ENCODE assay signal across 12 cellular contexts in genomic region chr1:202165267-202165941, GRCh38. TPM values are rescaled to one million over a fixed set of nuclear protein-coding genes. Genes with fewer than 3 reads are reported as not detected.
DNase-seq lines count a peak whose midpoint lies in the region; ATAC-seq and TF ChIP-seq lines count a peak whose summit lies in the region.
"Had no signal": no experiment of that assay in that cellular context is flagged by ENCODE, and none has a peak within 500 bp of the region (broad histone marks: within the 10 kb centered on the region; RNA-seq: fewer than 3 reads in every experiment).

No MANE protein-coding gene starts in this region.

- 75 to 82% (median 79%) methylated on average over 15 to 20 of the region's 20 CpGs for WGBS in spleen, 5 donors

- DNase-seq in CD4-positive, CD25-positive, alpha-beta regulatory T cell, result no peak
- DNase-seq in WTC11 (ENCODE audit: low spot score) (no peak), spleen (no peak), KBM-7 (no peak), NCI-H748 (lab: John Stamatoyannopoulos, UW; ENCODE audit: unreplicated experiment) (no peak), NCI-H82 treated with DMSO at 0.1 percent for 48 hours (lab: John Stamatoyannopoulos, UW; ENCODE audit: unreplicated experiment) (no peak)
- peak; percentile 28 for DNase-seq in activated naive CD4-positive, alpha-beta T cell treated with anti-CD3 and anti-CD28 coated beads, Interleukin-2, amount 50 U/mL, for 16 hours
- DNase-seq: NCI-H1694, pancreas had no signal

- no peaks in the 10 kb centered on the region for H3K9me3 Mint-ChIP-seq in CD4-positive, CD25-positive, alpha-beta regulatory T cell
- H3K9me3 Mint-ChIP-seq in WTC11, result no peaks in the 10 kb centered on the region

- peaks cover 59% of the 10 kb centered on the region for H3K4me1 ChIP-seq in CD4-positive, CD25-positive, alpha-beta regulatory T cell (ENCODE audit: control insufficient read depth, insufficient read depth, low read length, poor library complexity, severe bottlenecking)
- peaks cover 47 to 71% (median 57%) of the 10 kb centered on the region in 6 donors for H3K4me1 ChIP-seq in spleen
- H3K4me1 ChIP-seq: pancreas had no signal

- no peaks in the 10 kb centered on the region for H3K36me3 ChIP-seq in CD4-positive, CD25-positive, alpha-beta regulatory T cell (ENCODE audit: control insufficient read depth, insufficient read depth, low read length)
- no peaks in the 10 kb centered on the region for H3K36me3 ChIP-seq in spleen
- H3K36me3 ChIP-seq: pancreas had no signal

- TF ChIP-seq POLR2A in spleen (IDR thresholded peaks at IDR 0.05), result no peak

- POLR2A ChIA-PET in WTC11 (lab: Charles Lee), result no interaction called here

- no peak for ATAC-seq in CD4-positive, CD25-positive, alpha-beta regulatory T cell (ENCODE audit: low read depth in 2 of 2)
- peak; percentile 46 for ATAC-seq in WTC11
- no peak for ATAC-seq in GM21526 (IDR thresholded peaks at IDR 0.05; ENCODE audit: low FRiP score, unreplicated experiment)

- H3K4me1 Mint-ChIP-seq in CD4-positive, CD25-positive, alpha-beta regulatory T cell, result peaks cover 0 to 67% (median 33%) of the 10 kb centered on the region in 4 donors
- peaks cover 36% of the 10 kb centered on the region for H3K4me1 Mint-ChIP-seq in WTC11

- CTCF ChIA-PET in WTC11 (lab: Charles Lee), result interaction anchor here (0.9 to 6.0 kb wide), 9 partner anchors 8 to 72 kb away, joined by 3 to 73 read pairs (median 5); partner anchors contain the start of gene LGR6

- H3K4me3 ChIP-seq in CD4-positive, CD25-positive, alpha-beta regulatory T cell (ENCODE audit: low read depth, low read length), result peak overlapping the region; percentile 34
- peak overlapping the region in 2 of 8 donors; percentile 15 to 32 for H3K4me3 ChIP-seq in spleen
- H3K4me3 ChIP-seq: pancreas had no signal

- in situ Hi-C loops in KBM-7 (cut with MboI; ENCODE audit: low pct_unique_long_range_greater_than_20kb, low sequenced_read_pairs), result no loop called here

- H3K27ac ChIP-seq in CD4-positive, CD25-positive, alpha-beta regulatory T cell (ENCODE audit: insufficient read depth, low read length, poor library complexity, severe bottlenecking), result peak overlapping the region; percentile 62
- peak overlapping the region in 7 of 8 donors; percentile 55 to 96 (median 93) for H3K27ac ChIP-seq in spleen
- H3K27ac ChIP-seq: pancreas had no signal

- TF ChIP-seq CTCF in WTC11 (IDR thresholded peaks at IDR 0.05), result no peak
- TF ChIP-seq CTCF in spleen (IDR thresholded peaks at IDR 0.05 in 8 of 11, conservative IDR thresholded peaks at IDR 0.05 in 3 of 11), result no peak

- H3K9me3 ChIP-seq in CD4-positive, CD25-positive, alpha-beta regulatory T cell (ENCODE audit: control insufficient read depth in 2 of 2, low read length in 2 of 2), result no peaks in the 10 kb centered on the region
- no peaks in the 10 kb centered on the region for H3K9me3 ChIP-seq in spleen
- H3K9me3 ChIP-seq: pancreas had no signal

- peak overlapping the region; percentile 82 to 96 (median 90) for H3K27ac Mint-ChIP-seq in CD4-positive, CD25-positive, alpha-beta regulatory T cell
- H3K27ac Mint-ChIP-seq in WTC11, result no peak overlapping the region

- peak overlapping the region; percentile 70 to 90 (median 78) for H3K4me3 Mint-ChIP-seq in CD4-positive, CD25-positive, alpha-beta regulatory T cell
- no peak overlapping the region for H3K4me3 Mint-ChIP-seq in WTC11

- intact Hi-C loops in spleen (cut with DNase I; ENCODE audit: low total_unique reads), result no loop called here

- no peaks in the 10 kb centered on the region for H3K36me3 Mint-ChIP-seq in CD4-positive, CD25-positive, alpha-beta regulatory T cell
- no peaks in the 10 kb centered on the region for H3K36me3 Mint-ChIP-seq in WTC11

- H3K27me3 ChIP-seq in CD4-positive, CD25-positive, alpha-beta regulatory T cell (ENCODE audit: control insufficient read depth, insufficient read depth, low read length), result no peaks in the 10 kb centered on the region
- no peaks in the 10 kb centered on the region for H3K27me3 ChIP-seq in spleen (replicated peaks in 1 of 7)
- H3K27me3 ChIP-seq: pancreas had no signal

- peaks cover 4% of the 10 kb centered on the region for H3K27me3 Mint-ChIP-seq in CD4-positive, CD25-positive, alpha-beta regulatory T cell
- H3K27me3 Mint-ChIP-seq in WTC11 (ENCODE audit: low read depth), result no peaks in the 10 kb centered on the region; the same call in 1 of the 2 replicates

TF ChIP-seq in WTC11, 78 proteins besides CTCF, POLR2A, EP300 and RAD21 (continues in another document):
- no peak for TF ChIP-seq NFATC4 (CRISPR knock-in tag; IDR thresholded peaks at IDR 0.05)
- TF ChIP-seq, protein P1, sequence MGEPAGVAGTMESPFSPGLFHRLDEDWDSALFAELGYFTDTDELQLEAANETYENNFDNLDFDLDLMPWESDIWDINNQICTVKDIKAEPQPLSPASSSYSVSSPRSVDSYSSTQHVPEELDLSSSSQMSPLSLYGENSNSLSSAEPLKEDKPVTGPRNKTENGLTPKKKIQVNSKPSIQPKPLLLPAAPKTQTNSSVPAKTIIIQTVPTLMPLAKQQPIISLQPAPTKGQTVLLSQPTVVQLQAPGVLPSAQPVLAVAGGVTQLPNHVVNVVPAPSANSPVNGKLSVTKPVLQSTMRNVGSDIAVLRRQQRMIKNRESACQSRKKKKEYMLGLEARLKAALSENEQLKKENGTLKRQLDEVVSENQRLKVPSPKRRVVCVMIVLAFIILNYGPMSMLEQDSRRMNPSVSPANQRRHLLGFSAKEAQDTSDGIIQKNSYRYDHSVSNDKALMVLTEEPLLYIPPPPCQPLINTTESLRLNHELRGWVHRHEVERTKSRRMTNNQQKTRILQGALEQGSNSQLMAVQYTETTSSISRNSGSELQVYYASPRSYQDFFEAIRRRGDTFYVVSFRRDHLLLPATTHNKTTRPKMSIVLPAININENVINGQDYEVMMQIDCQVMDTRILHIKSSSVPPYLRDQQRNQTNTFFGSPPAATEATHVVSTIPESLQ (CRISPR knock-in tag; IDR thresholded peaks at IDR 0.05), result no peak
- TF ChIP-seq ZNF232 (CRISPR knock-in tag; IDR thresholded peaks at IDR 0.05), result no peak
- no peak for TF ChIP-seq IRF2 (CRISPR knock-in tag; IDR thresholded peaks at IDR 0.05; ENCODE audit: borderline replicate concordance, low read depth)
- TF ChIP-seq TP53 (CRISPR knock-in tag; IDR thresholded peaks at IDR 0.05), result no peak
- TF ChIP-seq, protein P2, sequence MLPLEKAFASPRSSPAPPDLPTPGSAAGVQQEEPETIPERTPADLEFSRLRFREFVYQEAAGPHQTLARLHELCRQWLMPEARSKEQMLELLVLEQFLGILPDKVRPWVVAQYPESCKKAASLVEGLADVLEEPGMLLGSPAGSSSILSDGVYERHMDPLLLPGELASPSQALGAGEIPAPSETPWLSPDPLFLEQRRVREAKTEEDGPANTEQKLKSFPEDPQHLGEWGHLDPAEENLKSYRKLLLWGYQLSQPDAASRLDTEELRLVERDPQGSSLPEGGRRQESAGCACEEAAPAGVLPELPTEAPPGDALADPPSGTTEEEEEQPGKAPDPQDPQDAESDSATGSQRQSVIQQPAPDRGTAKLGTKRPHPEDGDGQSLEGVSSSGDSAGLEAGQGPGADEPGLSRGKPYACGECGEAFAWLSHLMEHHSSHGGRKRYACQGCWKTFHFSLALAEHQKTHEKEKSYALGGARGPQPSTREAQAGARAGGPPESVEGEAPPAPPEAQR (CRISPR knock-in tag; IDR thresholded peaks at IDR 0.05), result no peak
- TF ChIP-seq E2F1 (CRISPR knock-in tag; IDR thresholded peaks at IDR 0.05), result no peak
- TF ChIP-seq, protein P3, sequence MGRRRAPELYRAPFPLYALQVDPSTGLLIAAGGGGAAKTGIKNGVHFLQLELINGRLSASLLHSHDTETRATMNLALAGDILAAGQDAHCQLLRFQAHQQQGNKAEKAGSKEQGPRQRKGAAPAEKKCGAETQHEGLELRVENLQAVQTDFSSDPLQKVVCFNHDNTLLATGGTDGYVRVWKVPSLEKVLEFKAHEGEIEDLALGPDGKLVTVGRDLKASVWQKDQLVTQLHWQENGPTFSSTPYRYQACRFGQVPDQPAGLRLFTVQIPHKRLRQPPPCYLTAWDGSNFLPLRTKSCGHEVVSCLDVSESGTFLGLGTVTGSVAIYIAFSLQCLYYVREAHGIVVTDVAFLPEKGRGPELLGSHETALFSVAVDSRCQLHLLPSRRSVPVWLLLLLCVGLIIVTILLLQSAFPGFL (CRISPR knock-in tag; IDR thresholded peaks at IDR 0.05; ENCODE audit: borderline replicate concordance), result no peak
- no peak for TF ChIP-seq OVOL2 (CRISPR knock-in tag; IDR thresholded peaks at IDR 0.05; ENCODE audit: borderline replicate concordance)
- no peak for TF ChIP-seq JAZF1 (CRISPR knock-in tag; IDR thresholded peaks at IDR 0.05)
- no peak for TF ChIP-seq ZNF396 (CRISPR knock-in tag; IDR thresholded peaks at IDR 0.05; ENCODE audit: borderline replicate concordance)

RNA-seq across cellular contexts. Expression of gene PTPN7, which starts 5.0 kb away (rescaled TPM):
- 124 TPM for total RNA-seq in CD4-positive, CD25-positive, alpha-beta regulatory T cell
- polyA plus RNA-seq in CD4-positive, CD25-positive, alpha-beta regulatory T cell, result 10 to 100 TPM; 57.5 to 83.1 (median 76.8) TPM
- total RNA-seq in WTC11 (2021) (0.98 to 1.1 TPM (median 1.1 TPM) in 3 replicates), spleen (10 to 100 TPM; 33.1 to 49.0 (median 42.3) TPM)
- 10 to 100 TPM; 27.8 to 34.2 (median 34.0) TPM for polyA plus RNA-seq in spleen
- total RNA-seq: RPMI7951 had no signal

RNA-seq across cellular contexts. Expression of gene ARL8A, which starts 20.9 kb away (rescaled TPM):
- total RNA-seq in CD4-positive, CD25-positive, alpha-beta regulatory T cell, result 84.1 TPM
- polyA plus RNA-seq in CD4-positive, CD25-positive, alpha-beta regulatory T cell, result 10 to 100 TPM in 1 of 4 donors, 1 to 10 TPM in 3; 6.6 to 11.1 (median 7.7) TPM
- total RNA-seq in WTC11 (2021) (47.2 to 58.5 TPM (median 50.9 TPM) in 3 replicates), spleen (100 to 1,000 TPM in 2 of 7 donors, 10 to 100 TPM in 5; 36.2 to 104 (median 78.0) TPM)
- polyA plus RNA-seq in spleen, result 10 to 100 TPM; 16.2 to 31.4 (median 18.4) TPM

RNA-seq across cellular contexts. Expression of gene LGR6, which starts 28.2 kb away (rescaled TPM):
- 0.32 TPM for total RNA-seq in CD4-positive, CD25-positive, alpha-beta regulatory T cell
- polyA plus RNA-seq in CD4-positive, CD25-positive, alpha-beta regulatory T cell, result under 1 TPM; 0.16 to 0.87 (median 0.30) TPM
- total RNA-seq in WTC11 (2021) (0.78 to 1.1 TPM (median 1.1 TPM) in 3 replicates), spleen (10 to 100 TPM in 3 of 7 donors, 1 to 10 TPM in 4; 1.9 to 24.5 (median 8.6) TPM)
- 1 to 10 TPM in 2 of 3 donors, under 1 TPM in 1; 0.61 to 3.3 (median 2.0) TPM for polyA plus RNA-seq in spleen

RNA-seq across cellular contexts. Expression of gene GPR37L1, which starts 42.7 kb away (rescaled TPM):
- not detected for total RNA-seq in CD4-positive, CD25-positive, alpha-beta regulatory T cell
- under 1 TPM; 0.03 to 0.25 (median 0.17) TPM for polyA plus RNA-seq in CD4-positive, CD25-positive, alpha-beta regulatory T cell
- total RNA-seq in WTC11 (2021) (0.07 to 0.16 TPM (median 0.09 TPM) in 3 replicates), spleen (not detected)
- under 1 TPM in 1 of 3 donors, not detected in 2; 0.16 TPM for polyA plus RNA-seq in spleen
- total RNA-seq: activated CD8-positive, alpha-beta memory T cell treated with anti-CD3 and anti-CD28 coated beads for 36 hours; RPMI7951 had no signal

Comparison
In these comparisons a context has a peak if more than half of its experiments do, and no peak if none do; other contexts are left out.
1. RNA of gene PTPN7, which starts 5.0 kb away (total RNA-seq): 124 TPM in CD4-positive, CD25-positive, alpha-beta regulatory T cell (single experiment) and 33.1 to 49.0 TPM in spleen; 0.98 to 1.1 TPM in WTC11; every median in the first group is over 10 times any median in the second.